ENCODE assay signal across 1 cellular context in the genomic region with DNA sequence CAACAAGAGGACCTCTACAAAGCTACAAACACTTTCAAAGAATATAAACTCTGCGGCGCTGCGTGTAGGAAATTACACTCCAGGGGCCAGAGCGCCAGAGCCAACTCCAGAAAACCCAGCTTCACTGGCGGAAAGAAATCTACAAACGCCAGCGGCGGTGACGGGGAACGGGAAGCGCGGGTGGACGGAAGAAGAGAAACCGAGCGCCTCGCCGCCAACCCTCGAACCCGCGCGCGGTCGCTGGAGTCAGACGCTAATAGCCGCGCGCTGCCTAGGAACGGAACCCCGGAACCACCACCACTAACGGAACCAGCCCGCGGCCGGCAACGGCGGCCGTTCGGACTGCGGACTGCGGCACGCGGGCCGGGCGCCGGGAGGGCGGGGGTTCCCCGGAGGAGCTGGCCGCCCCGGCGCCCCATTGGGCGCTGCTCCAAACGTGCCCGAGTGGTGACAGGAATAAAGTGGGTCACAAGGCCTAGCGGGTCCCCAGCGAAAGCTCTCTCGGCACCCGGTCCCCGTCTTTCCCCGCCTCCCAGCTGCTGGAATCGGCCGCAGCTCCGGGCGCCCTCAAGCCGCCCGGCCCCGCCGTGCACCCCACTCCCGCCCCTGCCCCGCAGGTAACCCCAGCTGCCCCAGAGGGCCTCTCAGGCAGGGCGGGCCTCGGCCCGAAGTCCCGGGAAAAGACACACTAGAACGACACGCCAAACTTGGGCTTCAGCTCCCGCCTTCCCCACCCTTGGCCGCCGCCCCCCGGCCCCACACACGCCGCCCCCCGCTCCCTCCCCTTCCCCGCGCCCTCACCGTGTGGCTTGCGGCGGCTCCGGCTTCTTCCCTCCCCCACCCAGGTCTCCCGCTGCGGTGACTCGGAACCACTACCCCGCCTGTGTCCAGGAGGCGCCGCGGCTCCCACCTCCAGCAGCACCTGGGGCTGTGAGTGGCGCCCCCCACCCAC.
A peak's percentile ranks its signal among the peaks of the same experiment; 100 is the strongest.
TF ChIP-seq lines count a peak whose summit lies in the region.

No MANE protein-coding gene starts in this region.

TF ChIP-seq in HepG2, 621 proteins besides CTCF, POLR2A, EP300 and RAD21 (continued from another document):
- TF ChIP-seq, protein P1, sequence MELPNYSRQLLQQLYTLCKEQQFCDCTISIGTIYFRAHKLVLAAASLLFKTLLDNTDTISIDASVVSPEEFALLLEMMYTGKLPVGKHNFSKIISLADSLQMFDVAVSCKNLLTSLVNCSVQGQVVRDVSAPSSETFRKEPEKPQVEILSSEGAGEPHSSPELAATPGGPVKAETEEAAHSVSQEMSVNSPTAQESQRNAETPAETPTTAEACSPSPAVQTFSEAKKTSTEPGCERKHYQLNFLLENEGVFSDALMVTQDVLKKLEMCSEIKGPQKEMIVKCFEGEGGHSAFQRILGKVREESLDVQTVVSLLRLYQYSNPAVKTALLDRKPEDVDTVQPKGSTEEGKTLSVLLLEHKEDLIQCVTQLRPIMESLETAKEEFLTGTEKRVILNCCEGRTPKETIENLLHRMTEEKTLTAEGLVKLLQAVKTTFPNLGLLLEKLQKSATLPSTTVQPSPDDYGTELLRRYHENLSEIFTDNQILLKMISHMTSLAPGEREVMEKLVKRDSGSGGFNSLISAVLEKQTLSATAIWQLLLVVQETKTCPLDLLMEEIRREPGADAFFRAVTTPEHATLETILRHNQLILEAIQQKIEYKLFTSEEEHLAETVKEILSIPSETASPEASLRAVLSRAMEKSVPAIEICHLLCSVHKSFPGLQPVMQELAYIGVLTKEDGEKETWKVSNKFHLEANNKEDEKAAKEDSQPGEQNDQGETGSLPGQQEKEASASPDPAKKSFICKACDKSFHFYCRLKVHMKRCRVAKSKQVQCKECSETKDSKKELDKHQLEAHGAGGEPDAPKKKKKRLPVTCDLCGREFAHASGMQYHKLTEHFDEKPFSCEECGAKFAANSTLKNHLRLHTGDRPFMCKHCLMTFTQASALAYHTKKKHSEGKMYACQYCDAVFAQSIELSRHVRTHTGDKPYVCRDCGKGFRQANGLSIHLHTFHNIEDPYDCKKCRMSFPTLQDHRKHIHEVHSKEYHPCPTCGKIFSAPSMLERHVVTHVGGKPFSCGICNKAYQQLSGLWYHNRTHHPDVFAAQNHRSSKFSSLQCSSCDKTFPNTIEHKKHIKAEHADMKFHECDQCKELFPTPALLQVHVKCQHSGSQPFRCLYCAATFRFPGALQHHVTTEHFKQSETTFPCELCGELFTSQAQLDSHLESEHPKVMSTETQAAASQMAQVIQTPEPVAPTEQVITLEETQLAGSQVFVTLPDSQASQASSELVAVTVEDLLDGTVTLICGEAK (IDR thresholded peaks at IDR 0.05): no peak
- TF ChIP-seq, protein P1 (CRISPR knock-in tag; IDR thresholded peaks at IDR 0.05): peak; percentile 77
- TF ChIP-seq, protein P2, sequence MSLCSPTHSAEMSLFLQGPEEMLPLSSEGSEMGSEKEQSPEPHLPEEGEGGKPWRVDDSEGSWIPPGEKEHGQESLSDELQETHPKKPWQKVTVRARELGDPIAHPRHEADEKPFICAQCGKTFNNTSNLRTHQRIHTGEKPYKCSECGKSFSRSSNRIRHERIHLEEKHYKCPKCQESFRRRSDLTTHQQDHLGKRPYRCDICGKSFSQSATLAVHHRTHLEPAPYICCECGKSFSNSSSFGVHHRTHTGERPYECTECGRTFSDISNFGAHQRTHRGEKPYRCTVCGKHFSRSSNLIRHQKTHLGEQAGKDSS (CRISPR knock-in tag; IDR thresholded peaks at IDR 0.05; ENCODE audit: borderline replicate concordance, low read depth): 0 out of 2 replicates have a peak, but pooled peaks have one; percentile 39
- TF ChIP-seq ZNF124 (CRISPR knock-in tag; IDR thresholded peaks at IDR 0.05) (no peak), IRF2 (CRISPR knock-in tag; IDR thresholded peaks at IDR 0.05) (peak; percentile 82), GFI1 (CRISPR knock-in tag; IDR thresholded peaks at IDR 0.05; ENCODE audit: borderline replicate concordance) (peak; percentile 73), ZNF788 (CRISPR knock-in tag; IDR thresholded peaks at IDR 0.05; ENCODE audit: borderline replicate concordance) (peak; percentile 58; the same call in 1 of the 2 replicates), YY1 (IDR thresholded peaks at IDR 0.05; ENCODE audit: insufficient read depth, insufficient replicate concordance, low read depth, low read length) (peak; percentile 77)
- TF ChIP-seq, protein P3, sequence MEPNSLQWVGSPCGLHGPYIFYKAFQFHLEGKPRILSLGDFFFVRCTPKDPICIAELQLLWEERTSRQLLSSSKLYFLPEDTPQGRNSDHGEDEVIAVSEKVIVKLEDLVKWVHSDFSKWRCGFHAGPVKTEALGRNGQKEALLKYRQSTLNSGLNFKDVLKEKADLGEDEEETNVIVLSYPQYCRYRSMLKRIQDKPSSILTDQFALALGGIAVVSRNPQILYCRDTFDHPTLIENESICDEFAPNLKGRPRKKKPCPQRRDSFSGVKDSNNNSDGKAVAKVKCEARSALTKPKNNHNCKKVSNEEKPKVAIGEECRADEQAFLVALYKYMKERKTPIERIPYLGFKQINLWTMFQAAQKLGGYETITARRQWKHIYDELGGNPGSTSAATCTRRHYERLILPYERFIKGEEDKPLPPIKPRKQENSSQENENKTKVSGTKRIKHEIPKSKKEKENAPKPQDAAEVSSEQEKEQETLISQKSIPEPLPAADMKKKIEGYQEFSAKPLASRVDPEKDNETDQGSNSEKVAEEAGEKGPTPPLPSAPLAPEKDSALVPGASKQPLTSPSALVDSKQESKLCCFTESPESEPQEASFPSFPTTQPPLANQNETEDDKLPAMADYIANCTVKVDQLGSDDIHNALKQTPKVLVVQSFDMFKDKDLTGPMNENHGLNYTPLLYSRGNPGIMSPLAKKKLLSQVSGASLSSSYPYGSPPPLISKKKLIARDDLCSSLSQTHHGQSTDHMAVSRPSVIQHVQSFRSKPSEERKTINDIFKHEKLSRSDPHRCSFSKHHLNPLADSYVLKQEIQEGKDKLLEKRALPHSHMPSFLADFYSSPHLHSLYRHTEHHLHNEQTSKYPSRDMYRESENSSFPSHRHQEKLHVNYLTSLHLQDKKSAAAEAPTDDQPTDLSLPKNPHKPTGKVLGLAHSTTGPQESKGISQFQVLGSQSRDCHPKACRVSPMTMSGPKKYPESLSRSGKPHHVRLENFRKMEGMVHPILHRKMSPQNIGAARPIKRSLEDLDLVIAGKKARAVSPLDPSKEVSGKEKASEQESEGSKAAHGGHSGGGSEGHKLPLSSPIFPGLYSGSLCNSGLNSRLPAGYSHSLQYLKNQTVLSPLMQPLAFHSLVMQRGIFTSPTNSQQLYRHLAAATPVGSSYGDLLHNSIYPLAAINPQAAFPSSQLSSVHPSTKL (CRISPR knock-in tag; IDR thresholded peaks at IDR 0.05): peak; percentile 40; the same call in 1 of the 2 replicates
TF ChIP-seq in HepG2: peak in this region for 193.
